In the genomic region with DNA sequence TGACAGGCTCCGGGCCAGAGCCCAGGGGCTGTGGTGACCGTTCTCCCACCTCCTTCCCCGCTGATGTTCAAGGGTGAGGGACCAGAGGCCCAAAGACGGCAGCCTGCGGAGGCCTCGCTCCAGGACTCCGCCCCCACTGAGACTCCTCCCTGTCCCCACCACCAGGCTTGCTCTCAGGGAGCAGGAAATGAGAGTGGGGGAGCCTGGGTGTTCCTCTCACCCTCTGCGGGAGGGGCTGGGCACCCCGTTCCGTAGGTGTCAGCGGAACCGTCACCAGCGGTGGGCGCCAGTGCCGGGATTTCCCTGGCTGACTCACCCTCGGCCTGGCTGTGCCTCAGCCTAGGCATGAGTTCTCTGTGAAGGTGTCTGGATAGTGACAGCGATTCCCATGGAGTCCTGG, we compare ENCODE assay signal across 8 cellular contexts.
DNase-seq lines count a peak whose midpoint lies in the region; ATAC-seq and TF ChIP-seq lines count a peak whose summit lies in the region.

No MANE protein-coding gene starts in this region.

- peak overlapping the region; percentile 94 for H3K27ac Mint-ChIP-seq in stimulated activated effector memory CD8-positive, alpha-beta T cell treated with anti-CD3 and anti-CD28 coated beads, Interleukin-12 subunit alpha, Interleukin-12 subunit beta, amount 100 ng/mL, for 72 hours

- DNase-seq in LNCaP clone FGC (ENCODE audit: low read depth) (no peak), NCI-H82 (lab: John Stamatoyannopoulos, UW) (no peak), HEK293T (ENCODE audit: extremely low spot score) (no peak)
- DNase-seq in activated CD8-positive, alpha-beta memory T cell treated with anti-CD3 and anti-CD28 coated beads for 4 hours (ENCODE audit: low read depth in 2 of 2), result peak; percentile 89 to 92
- DNase-seq in effector CD4-positive, alpha-beta T cell, result peak; percentile 91
- peak; percentile 79 to 92 for DNase-seq in stimulated activated effector memory CD8-positive, alpha-beta T cell treated with anti-CD3 and anti-CD28 coated beads, Interleukin-12 subunit alpha, Interleukin-12 subunit beta, amount 100 ng/mL, for 72 hours (ENCODE audit: low spot score in 2 of 2)

- CTCF ChIA-PET in HEK293T (lab: Yijun Ruan, JAX), result no interaction called here

- no peaks in the 10 kb centered on the region for H3K9me3 ChIP-seq in mucosa of stomach (ENCODE audit: control insufficient read depth, low read length)

- POLR2A ChIA-PET in HEK293T (lab: Yijun Ruan, JAX), result no interaction called here

- H3K9me3 Mint-ChIP-seq in stimulated activated effector memory CD8-positive, alpha-beta T cell treated with anti-CD3 and anti-CD28 coated beads, Interleukin-12 subunit alpha, Interleukin-12 subunit beta, amount 100 ng/mL, for 72 hours, result no peaks in the 10 kb centered on the region

- TF ChIP-seq CTCF in LNCaP clone FGC (IDR thresholded peaks at IDR 0.05; ENCODE audit: control insufficient read depth, extremely low read depth, insufficient read depth), result no peak

- H3K4me1 Mint-ChIP-seq in stimulated activated effector memory CD8-positive, alpha-beta T cell treated with anti-CD3 and anti-CD28 coated beads, Interleukin-12 subunit alpha, Interleukin-12 subunit beta, amount 100 ng/mL, for 72 hours, result peaks cover 35% of the 10 kb centered on the region

- peak overlapping the region; percentile 63 for H3K9ac ChIP-seq in mucosa of stomach (ENCODE audit: low read length)

- peaks cover 3% of the 10 kb centered on the region for H3K27me3 ChIP-seq in mucosa of stomach (ENCODE audit: control insufficient read depth, insufficient read depth, low read length)

- H3K4me3 ChIP-seq in LNCaP clone FGC (ENCODE audit: low read depth, low read length), result peak overlapping the region; percentile 40
- H3K4me3 ChIP-seq in mucosa of stomach (ENCODE audit: low read length), result peak overlapping the region; percentile 9

- H3K36me3 ChIP-seq in mucosa of stomach (ENCODE audit: control insufficient read depth, insufficient read depth, low read length), result no peaks in the 10 kb centered on the region

- H3K4me1 ChIP-seq in mucosa of stomach (ENCODE audit: control insufficient read depth, insufficient read depth, low read length), result peaks cover 61% of the 10 kb centered on the region

- peak overlapping the region; percentile 63 for H3K4me3 Mint-ChIP-seq in stimulated activated effector memory CD8-positive, alpha-beta T cell treated with anti-CD3 and anti-CD28 coated beads, Interleukin-12 subunit alpha, Interleukin-12 subunit beta, amount 100 ng/mL, for 72 hours

- peak; percentile 76 for ATAC-seq in GM18867 (IDR thresholded peaks at IDR 0.05; ENCODE audit: unreplicated experiment)
- peak; percentile 97 for ATAC-seq in stimulated activated effector memory CD8-positive, alpha-beta T cell treated with anti-CD3 and anti-CD28 coated beads, Interleukin-12 subunit alpha, Interleukin-12 subunit beta, amount 100 ng/mL, for 72 hours

- H3K36me3 Mint-ChIP-seq in stimulated activated effector memory CD8-positive, alpha-beta T cell treated with anti-CD3 and anti-CD28 coated beads, Interleukin-12 subunit alpha, Interleukin-12 subunit beta, amount 100 ng/mL, for 72 hours, result no peaks in the 10 kb centered on the region

TF ChIP-seq in HEK293T, 16 proteins besides CTCF, POLR2A, EP300 and RAD21:
- TF ChIP-seq SUZ12 (IDR thresholded peaks at IDR 0.05) (no peak), BHLHE40 (IDR thresholded peaks at IDR 0.05; ENCODE audit: borderline replicate concordance) (no peak), L3MBTL2 (conservative IDR thresholded peaks at IDR 0.05) (no peak), FOXM1 (IDR thresholded peaks at IDR 0.05; ENCODE audit: borderline replicate concordance) (no peak), HDGF (IDR thresholded peaks at IDR 0.05; ENCODE audit: borderline replicate concordance) (no peak), ARNT (IDR thresholded peaks at IDR 0.05) (no peak), TARDBP (IDR thresholded peaks at IDR 0.05) (no peak), CTBP1 (IDR thresholded peaks at IDR 0.05; ENCODE audit: borderline replicate concordance) (no peak), FOXK2 (IDR thresholded peaks at IDR 0.05) (no peak), ELF4 (IDR thresholded peaks at IDR 0.05) (no peak), ZNF384 (IDR thresholded peaks at IDR 0.05) (no peak), FOXA1 (IDR thresholded peaks at IDR 0.05) (no peak)
- TF ChIP-seq, protein P1, sequence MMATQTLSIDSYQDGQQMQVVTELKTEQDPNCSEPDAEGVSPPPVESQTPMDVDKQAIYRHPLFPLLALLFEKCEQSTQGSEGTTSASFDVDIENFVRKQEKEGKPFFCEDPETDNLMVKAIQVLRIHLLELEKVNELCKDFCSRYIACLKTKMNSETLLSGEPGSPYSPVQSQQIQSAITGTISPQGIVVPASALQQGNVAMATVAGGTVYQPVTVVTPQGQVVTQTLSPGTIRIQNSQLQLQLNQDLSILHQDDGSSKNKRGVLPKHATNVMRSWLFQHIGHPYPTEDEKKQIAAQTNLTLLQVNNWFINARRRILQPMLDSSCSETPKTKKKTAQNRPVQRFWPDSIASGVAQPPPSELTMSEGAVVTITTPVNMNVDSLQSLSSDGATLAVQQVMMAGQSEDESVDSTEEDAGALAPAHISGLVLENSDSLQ (IDR thresholded peaks at IDR 0.05), result no peak

Comparison
In these comparisons a context has a peak if more than half of its experiments do, and no peak if none do; other contexts are left out.
1. DNase-seq: peak in activated CD8-positive, alpha-beta memory T cell treated with anti-CD3 and anti-CD28 coated beads for 4 hours (2 of 2), effector CD4-positive, alpha-beta T cell (single experiment) and stimulated activated effector memory CD8-positive, alpha-beta T cell treated with anti-CD3 and anti-CD28 coated beads, Interleukin-12 subunit alpha, Interleukin-12 subunit beta, amount 100 ng/mL, for 72 hours (2 of 2); none in LNCaP clone FGC (single experiment), NCI-H82 (single experiment) and HEK293T (single experiment).